19 cellular contexts compared by ENCODE assay signal in genomic region chr7:21030237-21030636, GRCh38.
"Had no signal": no experiment of that assay in that cellular context is flagged by ENCODE, and none has a peak within 500 bp of the region (broad histone marks: within the 10 kb centered on the region; RNA-seq: fewer than 3 reads in every experiment).

No MANE protein-coding gene starts in this region.

- DNase-seq: activated CD4-positive, alpha-beta memory T cell treated with anti-CD3 and anti-CD28 coated beads, Interleukin-2, amount 10 ng/mL, durations not matched to agents 7 days and 5 days; activated CD4-positive, alpha-beta T cell treated with anti-CD3 and anti-CD28 coated beads for 4 hours; activated effector memory CD4-positive, alpha-beta T cell treated with Interleukin-2 at 50 U/mL for 16 hours; activated T-cell treated with anti-CD3 and anti-CD28 coated beads, Interleukin-2, amount 50 U/mL, for 24 hours; adrenal gland; dorsolateral prefrontal cortex; pancreas; sigmoid colon; stimulated activated CD4-positive, alpha-beta T cell treated with anti-CD3 and anti-CD28 coated beads, Interleukin-2, amount 100 ng/mL, for 24 hours; stomach; T-cell; T-helper 9 cell; testis; upper lobe of right lung had no signal

- H3K36me3 Mint-ChIP-seq: activated naive CD4-positive, alpha-beta T cell treated with anti-CD3 and anti-CD28 coated beads, Interleukin-2, amount 50 U/mL, for 24 hours; T-cell had no signal

- H3K4me1 ChIP-seq: adrenal gland, pancreas, sigmoid colon, testis, upper lobe of right lung had no signal

- H3K4me2 ChIP-seq: hepatocyte had no signal

- H3K27me3 ChIP-seq: adrenal gland, cardiac muscle cell, hepatocyte, testis, upper lobe of right lung had no signal

- H3K4me3 ChIP-seq: adrenal gland, cardiac muscle cell, dorsolateral prefrontal cortex, hepatocyte, pancreas, sigmoid colon, stomach, testis, upper lobe of right lung had no signal

- H2AFZ ChIP-seq: hepatocyte had no signal

- H3K4me1 Mint-ChIP-seq: activated CD4-positive, alpha-beta memory T cell treated with anti-CD3 and anti-CD28 coated beads, Interleukin-2, amount 10 ng/mL, durations not matched to agents 7 days and 5 days; activated naive CD4-positive, alpha-beta T cell treated with anti-CD3 and anti-CD28 coated beads, Interleukin-2, amount 50 U/mL, for 24 hours; T-cell had no signal

- H3K27ac ChIP-seq: adrenal gland, cardiac muscle cell, dorsolateral prefrontal cortex, hepatocyte, pancreas, sigmoid colon, stomach, testis, upper lobe of right lung had no signal

- H3K4me3 Mint-ChIP-seq: activated CD4-positive, alpha-beta memory T cell treated with anti-CD3 and anti-CD28 coated beads, Interleukin-2, amount 10 ng/mL, durations not matched to agents 7 days and 5 days; activated naive CD4-positive, alpha-beta T cell treated with anti-CD3 and anti-CD28 coated beads, Interleukin-2, amount 50 U/mL, for 24 hours; activated T-cell treated with anti-CD3 and anti-CD28 coated beads, Interleukin-2, amount 50 U/mL, for 24 hours; T-cell had no signal

- H3K27ac Mint-ChIP-seq: activated CD4-positive, alpha-beta memory T cell treated with anti-CD3 and anti-CD28 coated beads, Interleukin-2, amount 10 ng/mL, durations not matched to agents 7 days and 5 days; activated naive CD4-positive, alpha-beta T cell treated with anti-CD3 and anti-CD28 coated beads, Interleukin-2, amount 50 U/mL, for 24 hours; activated T-cell treated with anti-CD3 and anti-CD28 coated beads, Interleukin-2, amount 50 U/mL, for 24 hours; T-cell had no signal

- H3K9me3 ChIP-seq: adrenal gland, pancreas, sigmoid colon, stomach, testis, upper lobe of right lung had no signal

- H3K9me3 Mint-ChIP-seq: activated CD4-positive, alpha-beta memory T cell treated with anti-CD3 and anti-CD28 coated beads, Interleukin-2, amount 10 ng/mL, durations not matched to agents 7 days and 5 days; activated naive CD4-positive, alpha-beta T cell treated with anti-CD3 and anti-CD28 coated beads, Interleukin-2, amount 50 U/mL, for 24 hours; activated T-cell treated with anti-CD3 and anti-CD28 coated beads, Interleukin-2, amount 50 U/mL, for 24 hours; T-cell had no signal

- H3K79me2 ChIP-seq: hepatocyte had no signal

- ATAC-seq: esophagus mucosa, left lobe of liver, pancreas, T-cell, upper lobe of right lung had no signal

- H3K27me3 Mint-ChIP-seq: activated naive CD4-positive, alpha-beta T cell treated with anti-CD3 and anti-CD28 coated beads, Interleukin-2, amount 50 U/mL, for 24 hours; activated T-cell treated with anti-CD3 and anti-CD28 coated beads, Interleukin-2, amount 50 U/mL, for 24 hours; T-cell had no signal

- H3K36me3 ChIP-seq: adrenal gland, cardiac muscle cell, pancreas, sigmoid colon, stomach, upper lobe of right lung had no signal
